Comparison of ENCODE assay signal across 16 cellular contexts in the genomic region with DNA sequence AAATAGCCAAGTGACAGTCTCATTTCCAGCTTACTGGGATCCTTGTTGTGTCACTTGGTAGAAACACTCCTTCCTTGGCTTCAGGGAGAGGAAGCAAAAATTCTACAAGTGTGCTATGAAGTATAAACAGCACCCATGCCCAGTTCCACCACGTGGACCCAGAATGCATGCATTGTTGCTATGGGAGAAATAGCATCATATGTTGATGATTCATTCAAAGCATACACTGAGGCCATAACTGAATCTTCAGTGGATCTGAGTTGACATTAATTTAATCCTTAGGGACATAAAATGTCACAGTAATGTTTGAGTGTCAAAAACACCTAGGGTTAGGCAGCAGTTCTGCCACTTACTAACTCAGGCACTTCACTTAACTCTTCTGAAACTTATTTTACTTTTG.
"Had no signal": no experiment of that assay in that cellular context is flagged by ENCODE, and none has a peak within 500 bp of the region (broad histone marks: within the 10 kb centered on the region; RNA-seq: fewer than 3 reads in every experiment).

No MANE protein-coding gene starts in this region.

- H3K36me3 ChIP-seq: sigmoid colon, transverse colon had no signal

- H3K4me3 ChIP-seq: body of pancreas, sigmoid colon, smooth muscle cell, transverse colon had no signal

- H3K9me3 ChIP-seq: body of pancreas, sigmoid colon, transverse colon had no signal

- H3K27ac ChIP-seq: body of pancreas, sigmoid colon, transverse colon had no signal

- DNase-seq: activated CD4-positive, alpha-beta T cell treated with anti-CD3 and anti-CD28 coated beads for 1 hour; activated CD4-positive, alpha-beta T cell treated with anti-CD3 and anti-CD28 coated beads, Interleukin-2, amount 50 U/mL, for 1 hour; activated gamma-delta T cell treated with Interleukin-2 at 50 U/mL for 16 hours; activated T-cell treated with anti-CD3 and anti-CD28 coated beads, Interleukin-2, amount 50 U/mL, for 1 hour; body of pancreas; caudate nucleus; effector CD4-positive, alpha-beta T cell; left colon; occipital lobe; retina; sigmoid colon; stimulated activated CD4-positive, alpha-beta T cell treated with anti-CD3 and anti-CD28 coated beads, Interleukin-2, amount 100 ng/mL, for 48 hours; stimulated activated CD8-positive, alpha-beta memory T cell treated with anti-CD3 and anti-CD28 coated beads, Interleukin-4, amount 100 ng/mL, for 48 hours; stimulated activated naive B cell treated with anti-CD40 and anti-IgM and Interleukin-4, amounts not matched to agents 10 μg/mL and 1 μg/mL and 100 μg/mL, for 72 hours; transverse colon had no signal

- H3K27me3 ChIP-seq: body of pancreas, sigmoid colon, transverse colon had no signal

- ATAC-seq: body of pancreas; left colon; stimulated activated naive B cell treated with anti-CD40 and anti-IgM and Interleukin-4, amounts not matched to agents 10 μg/mL and 1 μg/mL and 100 μg/mL, for 72 hours had no signal

- H3K4me2 ChIP-seq: smooth muscle cell had no signal

- H3K4me1 ChIP-seq: body of pancreas, sigmoid colon, transverse colon had no signal
